Comparison of ENCODE assay signal across 13 cellular contexts in genomic region chrX:15567267-15567666, GRCh38. TPM values are rescaled to one million over a fixed set of nuclear protein-coding genes. Genes with fewer than 3 reads are reported as not detected.
DNase-seq lines count a peak whose midpoint lies in the region; ATAC-seq and TF ChIP-seq lines count a peak whose summit lies in the region.
"Had no signal": no experiment of that assay in that cellular context is flagged by ENCODE, and none has a peak within 500 bp of the region (broad histone marks: within the 10 kb centered on the region; RNA-seq: fewer than 3 reads in every experiment).

No MANE protein-coding gene starts in this region.

- no peak for TF ChIP-seq CTCF in CD8-positive, alpha-beta T cell (IDR thresholded peaks at IDR 0.05)
- no peak for TF ChIP-seq CTCF in neural crest cell (conservative IDR thresholded peaks at IDR 0.05)

- no peak overlapping the region for H3K27ac ChIP-seq in CD8-positive, alpha-beta T cell (ENCODE audit: low read depth, low read length)
- H3K27ac ChIP-seq: 22Rv1 had no signal

- no peak overlapping the region for H3K4me3 ChIP-seq in CD8-positive, alpha-beta T cell (ENCODE audit: low read depth, low read length)

- peaks cover 10% of the 10 kb centered on the region for H3K27me3 Mint-ChIP-seq in CD8-positive, alpha-beta T cell (ENCODE audit: low read depth)
- peaks cover 2% of the 10 kb centered on the region for H3K27me3 Mint-ChIP-seq in activated T-helper 1 cell treated with anti-CD3 and anti-CD28 coated beads, Interleukin-12 subunit alpha, Interleukin-12 subunit beta, Interleukin-2, Interleukin-4 antibody, amounts not matched to agents 30 ng/mL and 10 ng/mL and 1 ng/mL, durations not matched to agents 14 hours and 24 hours and 36 hours (ENCODE audit: insufficient read depth)
- H3K27me3 Mint-ChIP-seq in neural crest cell (ENCODE audit: low read depth) = no peaks in the 10 kb centered on the region

- H3K4me3 Mint-ChIP-seq in CD8-positive, alpha-beta T cell = no peak overlapping the region
- no peak overlapping the region for H3K4me3 Mint-ChIP-seq in activated T-helper 1 cell treated with anti-CD3 and anti-CD28 coated beads, Interleukin-12 subunit alpha, Interleukin-12 subunit beta, Interleukin-2, Interleukin-4 antibody, amounts not matched to agents 30 ng/mL and 10 ng/mL and 1 ng/mL, durations not matched to agents 14 hours and 24 hours and 36 hours
- no peak overlapping the region for H3K4me3 Mint-ChIP-seq in neural crest cell
- H3K4me3 Mint-ChIP-seq: CD14-positive monocyte had no signal

- CTCF ChIA-PET in CD8-positive, alpha-beta T cell (lab: Charles Lee) = no interaction called here

- H3K36me3 ChIP-seq in CD8-positive, alpha-beta T cell (ENCODE audit: insufficient read depth, low read length) = no peaks in the 10 kb centered on the region

- DNase-seq in DMS53 (lab: John Stamatoyannopoulos, UW) (peak; percentile 4), DMS53 treated with DMSO at 0.1 percent for 48 hours (lab: John Stamatoyannopoulos, UW; ENCODE audit: unreplicated experiment) (no peak), neural crest cell (ENCODE audit: low read depth, low spot score) (no peak), foreskin melanocyte (no peak), head of caudate nucleus (no peak)
- no peak for DNase-seq in CD8-positive, alpha-beta T cell
- DNase-seq in activated T-helper 1 cell treated with anti-CD3 and anti-CD28 coated beads, Interleukin-12 subunit alpha, Interleukin-12 subunit beta, Interleukin-2, Interleukin-4 antibody, amounts not matched to agents 30 ng/mL and 10 ng/mL and 1 ng/mL, durations not matched to agents 14 hours and 24 hours and 36 hours (ENCODE audit: low spot score) = no peak
- DNase-seq in central memory CD4-positive, alpha-beta T cell = no peak
- DNase-seq: DMS79 had no signal

- intact Hi-C loops in CD8-positive, alpha-beta T cell (cut with DNase I, micrococcal nuclease) = loop anchor here in 1 of 2 experiments (10.0 kb wide), 1 partner anchor 92 kb away; no protein-coding TSS in a partner anchor
- intact Hi-C loops in activated T-helper 1 cell treated with anti-CD3 and anti-CD28 coated beads, Interleukin-12 subunit alpha, Interleukin-12 subunit beta, Interleukin-2, Interleukin-4 antibody, amounts not matched to agents 30 ng/mL and 10 ng/mL and 1 ng/mL, durations not matched to agents 14 hours and 24 hours and 36 hours (cut with micrococcal nuclease) = no loop called here
- intact Hi-C loops in head of caudate nucleus (cut with DNase I) = no loop called here

- no peaks in the 10 kb centered on the region for H3K27me3 ChIP-seq in CD8-positive, alpha-beta T cell (ENCODE audit: insufficient read depth, low read length)

- H3K36me3 Mint-ChIP-seq in CD8-positive, alpha-beta T cell = no peaks in the 10 kb centered on the region
- no peaks in the 10 kb centered on the region for H3K36me3 Mint-ChIP-seq in activated T-helper 1 cell treated with anti-CD3 and anti-CD28 coated beads, Interleukin-12 subunit alpha, Interleukin-12 subunit beta, Interleukin-2, Interleukin-4 antibody, amounts not matched to agents 30 ng/mL and 10 ng/mL and 1 ng/mL, durations not matched to agents 14 hours and 24 hours and 36 hours (ENCODE audit: low read depth)
- no peaks in the 10 kb centered on the region for H3K36me3 Mint-ChIP-seq in neural crest cell (ENCODE audit: low read depth)
- H3K36me3 Mint-ChIP-seq: CD14-positive monocyte had no signal

- H3K4me1 Mint-ChIP-seq in CD8-positive, alpha-beta T cell (ENCODE audit: low read depth) = no peaks in the 10 kb centered on the region
- no peaks in the 10 kb centered on the region for H3K4me1 Mint-ChIP-seq in activated T-helper 1 cell treated with anti-CD3 and anti-CD28 coated beads, Interleukin-12 subunit alpha, Interleukin-12 subunit beta, Interleukin-2, Interleukin-4 antibody, amounts not matched to agents 30 ng/mL and 10 ng/mL and 1 ng/mL, durations not matched to agents 14 hours and 24 hours and 36 hours (ENCODE audit: low read depth)
- H3K4me1 Mint-ChIP-seq in neural crest cell = peaks cover 26% of the 10 kb centered on the region

- POLR2A ChIA-PET in CD8-positive, alpha-beta T cell (lab: Charles Lee) = no interaction called here

- no peaks in the 10 kb centered on the region for H3K4me1 ChIP-seq in CD8-positive, alpha-beta T cell (ENCODE audit: insufficient read depth, low read length)

- no peaks in the 10 kb centered on the region for H3K9me3 Mint-ChIP-seq in CD8-positive, alpha-beta T cell
- no peaks in the 10 kb centered on the region for H3K9me3 Mint-ChIP-seq in activated T-helper 1 cell treated with anti-CD3 and anti-CD28 coated beads, Interleukin-12 subunit alpha, Interleukin-12 subunit beta, Interleukin-2, Interleukin-4 antibody, amounts not matched to agents 30 ng/mL and 10 ng/mL and 1 ng/mL, durations not matched to agents 14 hours and 24 hours and 36 hours
- no peaks in the 10 kb centered on the region for H3K9me3 Mint-ChIP-seq in neural crest cell

- no peaks in the 10 kb centered on the region for H3K9me3 ChIP-seq in CD8-positive, alpha-beta T cell (ENCODE audit: low read length)

- H3K27ac Mint-ChIP-seq in CD8-positive, alpha-beta T cell = peak overlapping the region; percentile 33
- peak overlapping the region; percentile 35 for H3K27ac Mint-ChIP-seq in activated T-helper 1 cell treated with anti-CD3 and anti-CD28 coated beads, Interleukin-12 subunit alpha, Interleukin-12 subunit beta, Interleukin-2, Interleukin-4 antibody, amounts not matched to agents 30 ng/mL and 10 ng/mL and 1 ng/mL, durations not matched to agents 14 hours and 24 hours and 36 hours
- peak overlapping the region; percentile 48 for H3K27ac Mint-ChIP-seq in neural crest cell (ENCODE audit: unreplicated experiment)

- ATAC-seq in CD8-positive, alpha-beta T cell = no peak
- ATAC-seq: HCT116 had no signal

RNA-seq across cellular contexts. Expression of gene ACE2, which starts 33.5 kb away (rescaled TPM):
- not detected for total RNA-seq in CD8-positive, alpha-beta T cell
- total RNA-seq in activated T-helper 1 cell treated with anti-CD3 and anti-CD28 coated beads, Interleukin-12 subunit alpha, Interleukin-12 subunit beta, Interleukin-2, Interleukin-4 antibody, amounts not matched to agents 30 ng/mL and 10 ng/mL and 1 ng/mL, durations not matched to agents 14 hours and 24 hours and 36 hours = 0.10 TPM in 1 of 2 replicates, not detected in the other
- not detected in 2 replicates for total RNA-seq in neural crest cell
- total RNA-seq: A673 had no signal
